In genomic region chr1:62237950-62238374, GRCh38 we compare ENCODE assay signal across 1 cellular context.
TF ChIP-seq lines count a peak whose summit lies in the region.

No MANE protein-coding gene starts in this region.

TF ChIP-seq in HepG2, 621 proteins besides CTCF, POLR2A, EP300 and RAD21 (continued from another document and continues in another):
- no peak for TF ChIP-seq FOXC1 (CRISPR knock-in tag; IDR thresholded peaks at IDR 0.05; ENCODE audit: borderline replicate concordance)
- no peak for TF ChIP-seq CEBPZ (IDR thresholded peaks at IDR 0.05; ENCODE audit: low read length)
- no peak for TF ChIP-seq E2F1 (CRISPR knock-in tag; IDR thresholded peaks at IDR 0.05)
- no peak for TF ChIP-seq TERF1 (CRISPR knock-in tag; IDR thresholded peaks at IDR 0.05)
- TF ChIP-seq ZNF558 (CRISPR knock-in tag; IDR thresholded peaks at IDR 0.05; ENCODE audit: borderline replicate concordance) = no peak
- TF ChIP-seq HNF4G (IDR thresholded peaks at IDR 0.05; ENCODE audit: borderline replicate concordance, low read depth, low read length) = peak; percentile 91
- peak; percentile 91 for TF ChIP-seq HNF4G (CRISPR knock-in tag; IDR thresholded peaks at IDR 0.05; ENCODE audit: borderline replicate concordance, low read depth)
- TF ChIP-seq RFX5 (IDR thresholded peaks at IDR 0.05; ENCODE audit: low read depth, low read length) = no peak
- peak; percentile 73 for TF ChIP-seq CEBPG (CRISPR knock-in tag; IDR thresholded peaks at IDR 0.05)
- TF ChIP-seq SP5 (CRISPR knock-in tag; IDR thresholded peaks at IDR 0.05; ENCODE audit: borderline replicate concordance, low read depth) = peak; percentile 81
- TF ChIP-seq PBX3 (CRISPR knock-in tag; IDR thresholded peaks at IDR 0.05; ENCODE audit: borderline replicate concordance) = no peak
- TF ChIP-seq SOX6 (IDR thresholded peaks at IDR 0.05) = no peak
- TF ChIP-seq SOX6 (CRISPR knock-in tag; IDR thresholded peaks at IDR 0.05) = peak; percentile 94
- peak; percentile 91 for TF ChIP-seq TBX2 (CRISPR knock-in tag; IDR thresholded peaks at IDR 0.05; ENCODE audit: borderline replicate concordance)
- TF ChIP-seq ZNF776 (CRISPR knock-in tag; IDR thresholded peaks at IDR 0.05) = no peak
- TF ChIP-seq NFIC (IDR thresholded peaks at IDR 0.05; ENCODE audit: low read length) = peak; percentile 66
- no peak for TF ChIP-seq IKZF1 (IDR thresholded peaks at IDR 0.05)
- no peak for TF ChIP-seq ETV6 (CRISPR knock-in tag; conservative IDR thresholded peaks at IDR 0.05)
- no peak for TF ChIP-seq ARNT2 (CRISPR knock-in tag; IDR thresholded peaks at IDR 0.05; ENCODE audit: low read depth)
- peak; percentile 63 for TF ChIP-seq CBX1 (IDR thresholded peaks at IDR 0.05; ENCODE audit: low read depth)
- no peak for TF ChIP-seq SETDB1 (CRISPR knock-in tag; IDR thresholded peaks at IDR 0.05; ENCODE audit: borderline replicate concordance)
- no peak for TF ChIP-seq ZSCAN22 (CRISPR knock-in tag; IDR thresholded peaks at IDR 0.05)
- TF ChIP-seq ZNF256 (CRISPR knock-in tag; conservative IDR thresholded peaks at IDR 0.05) = 0 out of 2 replicates have a peak, but pooled peaks have one; percentile 44
- TF ChIP-seq ZHX2 (IDR thresholded peaks at IDR 0.05; ENCODE audit: low read depth) = no peak
- TF ChIP-seq ZHX2 (CRISPR knock-in tag; IDR thresholded peaks at IDR 0.05; ENCODE audit: borderline replicate concordance) = peak; percentile 75; the same call in 1 of the 2 replicates
- no peak for TF ChIP-seq REXO4 (CRISPR knock-in tag; IDR thresholded peaks at IDR 0.05; ENCODE audit: borderline replicate concordance)
- peak; percentile 42; the same call in 1 of the 2 replicates for TF ChIP-seq MAFF (IDR thresholded peaks at IDR 0.05; ENCODE audit: low read depth, low read length)
- TF ChIP-seq ELF3 (CRISPR knock-in tag; IDR thresholded peaks at IDR 0.05) = no peak; the same call in 1 of the 2 replicates
- no peak for TF ChIP-seq ZNF770 (CRISPR knock-in tag; IDR thresholded peaks at IDR 0.05)
- TF ChIP-seq ZNF17 (CRISPR knock-in tag; IDR thresholded peaks at IDR 0.05) = no peak
- TF ChIP-seq SKI (IDR thresholded peaks at IDR 0.05; ENCODE audit: partially characterized antibody) = peak; percentile 12
- no peak for TF ChIP-seq RBAK (CRISPR knock-in tag; IDR thresholded peaks at IDR 0.05)
- no peak for TF ChIP-seq SP140L (CRISPR knock-in tag; IDR thresholded peaks at IDR 0.05; ENCODE audit: borderline replicate concordance)
- no peak for TF ChIP-seq MYPOP (CRISPR knock-in tag; IDR thresholded peaks at IDR 0.05)
- TF ChIP-seq ZNF761 (CRISPR knock-in tag; conservative IDR thresholded peaks at IDR 0.05) = no peak
- TF ChIP-seq ZBTB7B (CRISPR knock-in tag; IDR thresholded peaks at IDR 0.05) = peak; percentile 80; the same call in 1 of the 2 replicates
- no peak for TF ChIP-seq GPN1 (CRISPR knock-in tag; IDR thresholded peaks at IDR 0.05; ENCODE audit: borderline replicate concordance)
- no peak for TF ChIP-seq ZNF576 (CRISPR knock-in tag; IDR thresholded peaks at IDR 0.05)
- no peak for TF ChIP-seq PRDM15 (CRISPR knock-in tag; IDR thresholded peaks at IDR 0.05)
- no peak for TF ChIP-seq ZNF24 (IDR thresholded peaks at IDR 0.05)
- TF ChIP-seq CREB3 (CRISPR knock-in tag; IDR thresholded peaks at IDR 0.05) = no peak
- TF ChIP-seq ZNF207 (IDR thresholded peaks at IDR 0.05; ENCODE audit: borderline replicate concordance) = no peak
